7 cellular contexts compared by ENCODE assay signal in the genomic region with DNA sequence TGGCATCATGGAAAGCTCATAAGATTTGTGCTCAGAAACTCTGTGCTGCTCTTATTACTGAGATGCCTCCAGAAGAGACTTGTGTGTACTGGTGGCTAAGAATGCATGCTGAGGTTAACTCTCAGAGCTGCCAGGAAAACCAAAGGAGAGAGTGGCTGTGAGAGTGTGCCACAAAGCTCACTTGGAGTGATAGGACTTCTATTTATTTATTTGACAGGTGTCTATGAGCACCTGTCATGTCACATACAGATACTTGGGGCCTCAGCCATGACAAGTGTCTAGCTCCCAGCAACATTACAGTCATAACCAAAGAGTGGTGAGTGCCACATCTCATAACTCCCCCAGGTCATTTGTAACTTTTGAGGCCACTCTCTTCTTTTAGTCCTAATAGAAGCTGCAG.
A peak's percentile ranks its signal among the peaks of the same experiment; 100 is the strongest.
DNase-seq lines count a peak whose midpoint lies in the region; ATAC-seq, FAIRE-seq and TF ChIP-seq lines count a peak whose summit lies in the region.
"Not testable (repeated sequence)": the region's sequence is repeated elsewhere in the genome, so short reads cannot be mapped to it uniquely, and the experiment has no call there.

No MANE protein-coding gene starts in this region.

- TF ChIP-seq POLR2A in A549 (IDR thresholded peaks at IDR 0.05; ENCODE audit: low read length) = not testable (repeated sequence)

- not testable (repeated sequence) for H3K27me3 ChIP-seq in psoas muscle (ENCODE audit: insufficient read depth in 3 of 3, low read length in 2 of 3)

- peaks cover 34% of the 10 kb centered on the region for H3K4me1 ChIP-seq in A549
- H3K4me1 ChIP-seq in psoas muscle = not testable (repeated sequence)

- TF ChIP-seq CTCF in A549 (IDR thresholded peaks at IDR 0.05); psoas muscle (IDR thresholded peaks at IDR 0.05): not testable (repeated sequence)

- not testable (repeated sequence) for H3K9me3 ChIP-seq in A549, psoas muscle

- CTCF ChIA-PET in A549 (lab: Yijun Ruan, JAX) = interaction anchor here (1.4 to 2.1 kb wide), 6 partner anchors 25 to 227 kb away, joined by 3 to 12 read pairs (median 7); no protein-coding TSS in a partner anchor
- CTCF ChIA-PET in activated CD8-positive, alpha-beta memory T cell treated with anti-CD3 and anti-CD28 coated beads, Interleukin-2, amount 10 ng/mL, durations not matched to agents 7 days and 5 days (lab: Charles Lee) = interaction anchor here (1.0 to 2.8 kb wide), 8 partner anchors 25 to 285 kb away, joined by 4 to 20 read pairs (median 4); no protein-coding TSS in a partner anchor

- H3K27ac ChIP-seq in A549 (peak overlapping the region; percentile 1 to 59; a peak in 3 of 6 replicates), psoas muscle (peak overlapping the region; percentile 30)

- not testable (repeated sequence) for H3K4me3 Mint-ChIP-seq in activated CD8-positive, alpha-beta memory T cell treated with anti-CD3 and anti-CD28 coated beads, Interleukin-2, amount 10 ng/mL, durations not matched to agents 7 days and 5 days; stimulated activated naive CD8-positive, alpha-beta T cell treated with anti-CD3 and anti-CD28 coated beads, Interleukin-15, amount 100 ng/mL, for 72 hours

- not testable (repeated sequence) for TF ChIP-seq RAD21 in A549 (conservative IDR thresholded peaks at IDR 0.05 in 1 of 2, IDR thresholded peaks at IDR 0.05 in 1 of 2)

- TF ChIP-seq EP300 in A549 (IDR thresholded peaks at IDR 0.05) = not testable (repeated sequence)

- H3K36me3 Mint-ChIP-seq in activated CD8-positive, alpha-beta memory T cell treated with anti-CD3 and anti-CD28 coated beads, Interleukin-2, amount 10 ng/mL, durations not matched to agents 7 days and 5 days = not testable (repeated sequence)

- H3K27me3 Mint-ChIP-seq in activated CD8-positive, alpha-beta memory T cell treated with anti-CD3 and anti-CD28 coated beads, Interleukin-2, amount 10 ng/mL, durations not matched to agents 7 days and 5 days; stimulated activated naive CD8-positive, alpha-beta T cell treated with anti-CD3 and anti-CD28 coated beads, Interleukin-15, amount 100 ng/mL, for 72 hours: not testable (repeated sequence)

- not testable (repeated sequence) for FAIRE-seq in A549 (lab: Jason Lieb, UNC)

- H3K27ac Mint-ChIP-seq in activated CD8-positive, alpha-beta memory T cell treated with anti-CD3 and anti-CD28 coated beads, Interleukin-2, amount 10 ng/mL, durations not matched to agents 7 days and 5 days; stimulated activated naive CD8-positive, alpha-beta T cell treated with anti-CD3 and anti-CD28 coated beads, Interleukin-15, amount 100 ng/mL, for 72 hours: not testable (repeated sequence)

- POLR2A ChIA-PET in A549 (lab: Yijun Ruan, JAX) = not testable (repeated sequence)

- intact Hi-C loops in Right ventricle myocardium inferior (cut with DNase I); psoas muscle (cut with DNase I): not testable (repeated sequence)

- not testable (repeated sequence) for H3K4me3 ChIP-seq in A549, psoas muscle

- H3K36me3 ChIP-seq in psoas muscle (ENCODE audit: insufficient read depth in 1 of 2, low read depth in 1 of 2) = not testable (repeated sequence)

- H3K4me1 Mint-ChIP-seq in activated CD8-positive, alpha-beta memory T cell treated with anti-CD3 and anti-CD28 coated beads, Interleukin-2, amount 10 ng/mL, durations not matched to agents 7 days and 5 days = peaks cover 42% of the 10 kb centered on the region
- H3K4me1 Mint-ChIP-seq in stimulated activated naive CD8-positive, alpha-beta T cell treated with anti-CD3 and anti-CD28 coated beads, Interleukin-15, amount 100 ng/mL, for 72 hours = peaks cover 15% of the 10 kb centered on the region

- H3K4me2 ChIP-seq in A549 = not testable (repeated sequence)

- not testable (repeated sequence) for ATAC-seq in A549
- ATAC-seq in GM19351 (IDR thresholded peaks at IDR 0.05; ENCODE audit: unreplicated experiment) = peak; percentile 57
- peak; percentile 58 for ATAC-seq in activated CD8-positive, alpha-beta memory T cell treated with anti-CD3 and anti-CD28 coated beads, Interleukin-2, amount 10 ng/mL, durations not matched to agents 7 days and 5 days
- ATAC-seq in Right ventricle myocardium inferior = peak; percentile 72
- peak; percentile 68 to 96 (median 90) for ATAC-seq in psoas muscle
- ATAC-seq in stimulated activated naive CD8-positive, alpha-beta T cell treated with anti-CD3 and anti-CD28 coated beads, Interleukin-15, amount 100 ng/mL, for 72 hours = peak; percentile 69

- H3K9me3 Mint-ChIP-seq in activated CD8-positive, alpha-beta memory T cell treated with anti-CD3 and anti-CD28 coated beads, Interleukin-2, amount 10 ng/mL, durations not matched to agents 7 days and 5 days (ENCODE audit: low read depth); stimulated activated naive CD8-positive, alpha-beta T cell treated with anti-CD3 and anti-CD28 coated beads, Interleukin-15, amount 100 ng/mL, for 72 hours: not testable (repeated sequence)

- not testable (repeated sequence) for DNase-seq in A549 (ENCODE audit: low read depth in 1 of 2, low spot score in 1 of 2); activated CD8-positive, alpha-beta memory T cell treated with anti-CD3 and anti-CD28 coated beads, Interleukin-2, amount 10 ng/mL, durations not matched to agents 7 days and 5 days; Right ventricle myocardium inferior (ENCODE audit: missing footprints); psoas muscle; stimulated activated naive CD8-positive, alpha-beta T cell treated with anti-CD3 and anti-CD28 coated beads, Interleukin-15, amount 100 ng/mL, for 72 hours
- peak; percentile 94 for DNase-seq in myocyte (ENCODE audit: low read depth)
